Comparison of ENCODE assay signal across 22 cellular contexts in the genomic region with DNA sequence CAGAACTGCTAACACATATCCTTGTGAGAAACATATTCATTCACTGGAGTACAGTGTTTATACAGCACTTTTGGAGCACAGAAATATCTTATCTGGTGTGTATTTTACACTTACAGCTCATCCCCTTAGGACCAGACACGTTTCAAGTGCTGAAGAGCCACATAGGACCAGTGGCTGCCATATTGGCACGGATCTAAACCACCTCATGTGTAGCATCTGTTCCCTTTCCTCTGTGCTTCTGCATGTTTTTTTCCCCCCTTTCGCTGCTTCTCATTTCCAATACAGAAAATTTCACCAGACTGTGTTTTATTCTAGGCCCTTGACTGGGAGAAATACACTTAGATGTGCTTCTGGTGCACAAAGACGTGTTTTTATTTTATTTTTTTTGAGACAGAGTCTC.
"Had no signal": no experiment of that assay in that cellular context is flagged by ENCODE, and none has a peak within 500 bp of the region (broad histone marks: within the 10 kb centered on the region; RNA-seq: fewer than 3 reads in every experiment).

No MANE protein-coding gene starts in this region.

- ATAC-seq: left cardiac atrium; left colon; left lobe of liver; left lung; left ventricle myocardium superior; lower lobe of right lung; mucosa of descending colon; naive thymus-derived CD4-positive, alpha-beta T cell; naive thymus-derived CD8-positive, alpha-beta T cell had no signal

- H3K4me3 Mint-ChIP-seq: immature natural killer cell; memory B cell; mesothelial cell of epicardium; naive B cell; naive thymus-derived CD4-positive, alpha-beta T cell; naive thymus-derived CD8-positive, alpha-beta T cell had no signal

- H3K27ac Mint-ChIP-seq: immature natural killer cell; memory B cell; mesothelial cell of epicardium; naive thymus-derived CD4-positive, alpha-beta T cell; naive thymus-derived CD8-positive, alpha-beta T cell had no signal

- H3K36me3 Mint-ChIP-seq: immature natural killer cell; memory B cell; naive B cell; naive thymus-derived CD4-positive, alpha-beta T cell; naive thymus-derived CD8-positive, alpha-beta T cell had no signal

- DNase-seq: hypothalamus; immature natural killer cell; islet precursor cell; kidney; kidney glomerular epithelial cell; left cardiac atrium; left colon; left lung; left ventricle myocardium inferior; left ventricle myocardium superior; lower lobe of right lung; mammary epithelial cell; mesenchymal stem cell; mesendoderm; midbrain; mucosa of descending colon; naive B cell; naive thymus-derived CD4-positive, alpha-beta T cell; naive thymus-derived CD8-positive, alpha-beta T cell had no signal

- H3K9me3 Mint-ChIP-seq: immature natural killer cell; memory B cell; naive B cell; naive thymus-derived CD4-positive, alpha-beta T cell; naive thymus-derived CD8-positive, alpha-beta T cell had no signal

- H3K4me1 Mint-ChIP-seq: immature natural killer cell; memory B cell; mesothelial cell of epicardium; naive B cell; naive thymus-derived CD4-positive, alpha-beta T cell; naive thymus-derived CD8-positive, alpha-beta T cell had no signal

- H3K27me3 Mint-ChIP-seq: memory B cell; naive B cell; naive thymus-derived CD4-positive, alpha-beta T cell; naive thymus-derived CD8-positive, alpha-beta T cell had no signal
